3 cellular contexts compared by ENCODE assay signal in genomic region chr14:76432967-76433752, GRCh38.
A peak's percentile ranks its signal among the peaks of the same experiment; 100 is the strongest.
TF ChIP-seq lines count a peak whose summit lies in the region.

No MANE protein-coding gene starts in this region.

TF ChIP-seq in HepG2, 621 proteins besides CTCF, POLR2A, EP300 and RAD21:
- TF ChIP-seq CREB1 (IDR thresholded peaks at IDR 0.05) (peak; percentile 84), CREB1 (CRISPR knock-in tag; IDR thresholded peaks at IDR 0.05) (no peak), ZNF24 (IDR thresholded peaks at IDR 0.05) (no peak), ATF7 (IDR thresholded peaks at IDR 0.05) (peak; percentile 84), ATF7 (CRISPR knock-in tag; IDR thresholded peaks at IDR 0.05) (no peak), TIGD3 (CRISPR knock-in tag; IDR thresholded peaks at IDR 0.05; ENCODE audit: borderline replicate concordance) (no peak), EEA1 (CRISPR knock-in tag; IDR thresholded peaks at IDR 0.05; ENCODE audit: borderline replicate concordance) (no peak), PHF21A (CRISPR knock-in tag; IDR thresholded peaks at IDR 0.05) (no peak), ZFP36L2 (CRISPR knock-in tag; IDR thresholded peaks at IDR 0.05) (no peak)

TF ChIP-seq in WTC11, 78 proteins besides CTCF, POLR2A, EP300 and RAD21 (continues in another document):
- TF ChIP-seq ATF6 (CRISPR knock-in tag; IDR thresholded peaks at IDR 0.05) (no peak), TEAD4 (CRISPR knock-in tag; IDR thresholded peaks at IDR 0.05) (no peak), ZNF532 (CRISPR knock-in tag; IDR thresholded peaks at IDR 0.05; ENCODE audit: borderline replicate concordance) (no peak), ZNF396 (CRISPR knock-in tag; IDR thresholded peaks at IDR 0.05; ENCODE audit: borderline replicate concordance) (no peak), CREM (CRISPR knock-in tag; IDR thresholded peaks at IDR 0.05) (no peak), ZNF263 (CRISPR knock-in tag; IDR thresholded peaks at IDR 0.05; ENCODE audit: low read depth) (no peak), ETV6 (CRISPR knock-in tag; IDR thresholded peaks at IDR 0.05) (no peak), ERG (CRISPR knock-in tag; IDR thresholded peaks at IDR 0.05) (no peak), ZNF138 (CRISPR knock-in tag; conservative IDR thresholded peaks at IDR 0.05) (no peak), GRHL2 (CRISPR knock-in tag; IDR thresholded peaks at IDR 0.05; ENCODE audit: insufficient replicate concordance, severe bottlenecking) (no peak)
- TF ChIP-seq, protein P1, sequence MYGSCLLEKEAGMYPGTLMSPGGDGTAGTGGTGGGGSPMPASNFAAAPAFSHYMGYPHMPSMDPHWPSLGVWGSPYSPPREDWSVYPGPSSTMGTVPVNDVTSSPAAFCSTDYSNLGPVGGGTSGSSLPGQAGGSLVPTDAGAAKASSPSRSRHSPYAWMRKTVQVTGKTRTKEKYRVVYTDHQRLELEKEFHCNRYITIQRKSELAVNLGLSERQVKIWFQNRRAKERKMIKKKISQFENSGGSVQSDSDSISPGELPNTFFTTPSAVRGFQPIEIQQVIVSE (CRISPR knock-in tag; IDR thresholded peaks at IDR 0.05; ENCODE audit: borderline replicate concordance), result no peak
- TF ChIP-seq, protein P2, sequence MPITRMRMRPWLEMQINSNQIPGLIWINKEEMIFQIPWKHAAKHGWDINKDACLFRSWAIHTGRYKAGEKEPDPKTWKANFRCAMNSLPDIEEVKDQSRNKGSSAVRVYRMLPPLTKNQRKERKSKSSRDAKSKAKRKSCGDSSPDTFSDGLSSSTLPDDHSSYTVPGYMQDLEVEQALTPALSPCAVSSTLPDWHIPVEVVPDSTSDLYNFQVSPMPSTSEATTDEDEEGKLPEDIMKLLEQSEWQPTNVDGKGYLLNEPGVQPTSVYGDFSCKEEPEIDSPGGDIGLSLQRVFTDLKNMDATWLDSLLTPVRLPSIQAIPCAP (CRISPR knock-in tag; IDR thresholded peaks at IDR 0.05), result no peak

TF ChIP-seq in HEK293T, 16 proteins besides CTCF, POLR2A, EP300 and RAD21 (continued from another document):
- no peak for TF ChIP-seq BHLHE40 (IDR thresholded peaks at IDR 0.05; ENCODE audit: borderline replicate concordance)
- no peak for TF ChIP-seq LEF1 (IDR thresholded peaks at IDR 0.05; ENCODE audit: borderline replicate concordance)
- no peak for TF ChIP-seq FOXA1 (IDR thresholded peaks at IDR 0.05)
- TF ChIP-seq ARNT (IDR thresholded peaks at IDR 0.05), result no peak
- no peak for TF ChIP-seq SP1 (IDR thresholded peaks at IDR 0.05)
- no peak for TF ChIP-seq NFRKB (IDR thresholded peaks at IDR 0.05)
- no peak for TF ChIP-seq ZNF384 (IDR thresholded peaks at IDR 0.05)
- no peak for TF ChIP-seq SUZ12 (IDR thresholded peaks at IDR 0.05)
- TF ChIP-seq ELF4 (IDR thresholded peaks at IDR 0.05), result no peak
- no peak for TF ChIP-seq L3MBTL2 (conservative IDR thresholded peaks at IDR 0.05)
- TF ChIP-seq FOXM1 (IDR thresholded peaks at IDR 0.05; ENCODE audit: borderline replicate concordance), result no peak
- no peak for TF ChIP-seq FOXK2 (IDR thresholded peaks at IDR 0.05)
TF ChIP-seq in HEK293T: peak in this region for 0.
